In genomic region chr10:84214612-84215235, GRCh38 we compare ENCODE assay signal across 10 cellular contexts. TPM values are rescaled to one million over a fixed set of nuclear protein-coding genes. Genes with fewer than 3 reads are reported as not detected.
DNase-seq lines count a peak whose midpoint lies in the region; ATAC-seq, FAIRE-seq and TF ChIP-seq lines count a peak whose summit lies in the region.
"Had no signal": no experiment of that assay in that cellular context is flagged by ENCODE, and none has a peak within 500 bp of the region (broad histone marks: within the 10 kb centered on the region; RNA-seq: fewer than 3 reads in every experiment).

No MANE protein-coding gene starts in this region.

- no peaks in the 10 kb centered on the region for H3K79me2 ChIP-seq in smooth muscle cell (ENCODE audit: low read depth)

- DNase-seq in D721Med (ENCODE audit: insufficient read length, low spot score) (no peak), GM19239 (ENCODE audit: insufficient read length, low spot score) (peak; percentile 58), SKM-1 treated with dmso at 0.1 percent for 144 hours (lab: John Stamatoyannopoulos, UW; ENCODE audit: unreplicated experiment) (peak; percentile 10), smooth muscle cell (lab: John Stamatoyannopoulos, UW; ENCODE audit: unreplicated experiment) (no peak), ureter (ENCODE audit: low spot score) (no peak), midbrain (lab: John Stamatoyannopoulos, UW) (no peak)

- no peak overlapping the region for H3K9ac ChIP-seq in smooth muscle cell (ENCODE audit: low read depth)

- H3K36me3 ChIP-seq in smooth muscle cell (ENCODE audit: low read depth): no peaks in the 10 kb centered on the region
- H3K36me3 ChIP-seq: SJSA1 had no signal

- peak; percentile 46 for TF ChIP-seq CTCF in D721Med (IDR thresholded peaks at IDR 0.05; ENCODE audit: insufficient read depth, missing control alignments)
- peak; percentile 35 for TF ChIP-seq CTCF in smooth muscle cell (IDR thresholded peaks at IDR 0.05; ENCODE audit: borderline replicate concordance, insufficient read depth, poor library complexity, severe bottlenecking)

- 56% methylated on average over 12 of the region's 12 CpGs for WGBS in smooth muscle cell (ENCODE audit: low lambda C conversion rate)

- H3F3A ChIP-seq in smooth muscle cell (ENCODE audit: low read depth): no peaks in the 10 kb centered on the region

- no peaks in the 10 kb centered on the region for H4K20me1 ChIP-seq in smooth muscle cell (ENCODE audit: low read depth)

- no peak overlapping the region for H2AFZ ChIP-seq in smooth muscle cell (ENCODE audit: low read depth)

- H3K4me3 ChIP-seq in smooth muscle cell: no peak overlapping the region
- H3K4me3 ChIP-seq: SJSA1 had no signal

- no peak overlapping the region for H3K4me2 ChIP-seq in smooth muscle cell

- H3K27me3 ChIP-seq in smooth muscle cell (ENCODE audit: low read depth): no peaks in the 10 kb centered on the region

- no peaks in the 10 kb centered on the region for H3K4me1 ChIP-seq in smooth muscle cell (ENCODE audit: low read depth)
- H3K4me1 ChIP-seq: SJSA1 had no signal

- no peaks in the 10 kb centered on the region for H3K9me3 ChIP-seq in smooth muscle cell (replicated peaks; ENCODE audit: low read depth)
- H3K9me3 ChIP-seq: SJSA1 had no signal

- no peak overlapping the region for H3K27ac ChIP-seq in smooth muscle cell (ENCODE audit: low read depth)
- H3K27ac ChIP-seq: SJSA1 had no signal

- peak; percentile 52 for ATAC-seq in HG03108 (IDR thresholded peaks at IDR 0.05; ENCODE audit: unreplicated experiment)
- peak; percentile 73 for ATAC-seq in esophagus mucosa

- FAIRE-seq in D721Med (lab: Jason Lieb, UNC) (no peak), GM19239 (lab: Jason Lieb, UNC) (peak; percentile 95)

RNA-seq across cellular contexts. Expression of gene LRIT2, which starts 10.6 kb away (rescaled TPM):
- total RNA-seq in esophagus mucosa (not detected), smooth muscle cell (not detected in 2 replicates), ureter (not detected)
- not detected in 2 replicates for polyA plus RNA-seq in smooth muscle cell
- total RNA-seq: SJSA1, temporal lobe had no signal

RNA-seq across cellular contexts. Expression of gene CDHR1, which starts 20.4 kb away (rescaled TPM):
- 29.0 TPM for total RNA-seq in esophagus mucosa
- total RNA-seq in smooth muscle cell: 0.67 and 4.3 TPM in 2 replicates
- polyA plus RNA-seq in smooth muscle cell: 1.2 and 1.9 TPM in 2 replicates
- total RNA-seq in ureter: 1.5 TPM

RNA-seq across cellular contexts. Expression of gene LRIT1, which starts 26.6 kb away (rescaled TPM):
- total RNA-seq in esophagus mucosa: not detected
- total RNA-seq in smooth muscle cell: not detected in 2 replicates
- polyA plus RNA-seq in smooth muscle cell: not detected in 2 replicates
- not detected for total RNA-seq in ureter
- total RNA-seq: SJSA1, temporal lobe had no signal

RNA-seq across cellular contexts. Expression of gene RGR, which starts 30.1 kb away (rescaled TPM):
- total RNA-seq in esophagus mucosa (not detected), smooth muscle cell (not detected in 2 replicates), ureter (not detected)
- not detected in 2 replicates for polyA plus RNA-seq in smooth muscle cell
- total RNA-seq: SJSA1 had no signal

RNA-seq across cellular contexts. Expression of gene GPR15LG, which starts 41.1 kb away (rescaled TPM):
- total RNA-seq in esophagus mucosa (404 TPM), smooth muscle cell (0.45 and 1.6 TPM in 2 replicates), ureter (29.2 TPM)
- 0.49 TPM in 1 of 2 replicates, not detected in the other for polyA plus RNA-seq in smooth muscle cell
- total RNA-seq: SJSA1, temporal lobe had no signal

Comparison
In these comparisons a context has a peak if more than half of its experiments do, and no peak if none do; other contexts are left out.
1. DNase-seq: peak in GM19239 (single experiment) and SKM-1 treated with dmso at 0.1 percent for 144 hours (single experiment); none in D721Med (single experiment), smooth muscle cell (single experiment), ureter (single experiment) and midbrain (single experiment).